ENCODE assay signal across 25 cellular contexts in genomic region chr14:104197449-104198247, GRCh38. TPM values are rescaled to one million over a fixed set of nuclear protein-coding genes. Genes with fewer than 3 reads are reported as not detected.
"Had no signal": no experiment of that assay in that cellular context is flagged by ENCODE, and none has a peak within 500 bp of the region (broad histone marks: within the 10 kb centered on the region; RNA-seq: fewer than 3 reads in every experiment).

No MANE protein-coding gene starts in this region.

- DNase-seq: dermis blood vessel endothelial cell; dorsolateral prefrontal cortex; effector CD4-positive, alpha-beta T cell; effector memory CD4-positive, alpha-beta T cell; esophagus squamous epithelium; foreskin fibroblast; foreskin melanocyte; gastrocnemius medialis; glutamatergic neuron; head of caudate nucleus; heart right ventricle; hippocampal formation; left cardiac atrium; left ventricle myocardium superior; lower lobe of right lung; mesenchymal stem cell; mucosa of descending colon; naive B cell; naive thymus-derived CD8-positive, alpha-beta T cell had no signal

- H3K4me1 ChIP-seq: gastrocnemius medialis, heart right ventricle, lower lobe of right lung had no signal

- H3K36me3 ChIP-seq: esophagus squamous epithelium, gastrocnemius medialis, heart right ventricle, left lung, lower lobe of right lung had no signal

- H3K4me3 ChIP-seq: coronary artery, esophagus squamous epithelium, gastrocnemius medialis, heart right ventricle, left lung, lower lobe of right lung, mucosa of descending colon had no signal

- ATAC-seq: gastrocnemius medialis; heart right ventricle; left cardiac atrium; left lung; left ventricle myocardium superior; lower lobe of right lung; mucosa of descending colon; naive thymus-derived CD8-positive, alpha-beta T cell had no signal

- H3K27ac ChIP-seq: coronary artery, dorsolateral prefrontal cortex, esophagus squamous epithelium, gastrocnemius medialis, heart right ventricle, left lung, lower lobe of right lung had no signal

- FAIRE-seq: endothelial cell of umbilical vein, islet of Langerhans, keratinocyte had no signal

- H3K9me3 ChIP-seq: esophagus squamous epithelium, gastrocnemius medialis, heart right ventricle, left lung, lower lobe of right lung, mucosa of descending colon had no signal

RNA-seq across cellular contexts. Expression of gene KIF26A, which starts 59.3 kb away (rescaled TPM):
- total RNA-seq: myocyte had no signal
- polyA plus RNA-seq: naive thymus-derived CD8-positive, alpha-beta T cell had no signal
